In the genomic region with DNA sequence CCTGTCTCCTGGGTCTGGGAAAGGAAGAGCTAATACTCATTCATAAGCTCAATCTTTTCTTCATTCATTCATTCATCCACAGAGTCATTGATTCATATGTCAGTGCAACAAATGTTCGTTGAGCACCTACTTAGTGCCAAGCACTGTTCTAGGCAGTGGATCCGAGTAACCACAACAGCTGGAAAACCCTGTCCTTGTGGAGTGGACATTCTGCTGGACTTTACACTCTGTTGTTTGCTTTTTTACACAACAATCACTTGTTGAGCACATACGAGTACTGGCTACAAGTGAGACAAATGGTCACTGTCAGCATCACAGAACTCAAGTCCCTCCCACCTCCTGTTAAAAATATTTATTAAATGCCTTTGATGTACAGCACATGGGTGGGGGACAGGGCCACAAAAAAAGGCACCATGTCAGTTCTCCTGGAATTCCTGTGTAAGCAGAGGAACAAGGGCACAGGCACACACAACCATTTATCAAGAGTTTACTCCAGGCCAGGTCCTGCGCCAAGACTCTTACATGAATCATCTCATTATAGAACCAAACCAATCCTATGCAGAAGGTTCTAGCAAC, we compare ENCODE assay signal across 1 cellular context.
TF ChIP-seq lines count a peak whose summit lies in the region.

No MANE protein-coding gene starts in this region.

TF ChIP-seq in HepG2, 621 proteins besides CTCF, POLR2A, EP300 and RAD21 (continued from another document and continues in another):
- TF ChIP-seq, protein P1, sequence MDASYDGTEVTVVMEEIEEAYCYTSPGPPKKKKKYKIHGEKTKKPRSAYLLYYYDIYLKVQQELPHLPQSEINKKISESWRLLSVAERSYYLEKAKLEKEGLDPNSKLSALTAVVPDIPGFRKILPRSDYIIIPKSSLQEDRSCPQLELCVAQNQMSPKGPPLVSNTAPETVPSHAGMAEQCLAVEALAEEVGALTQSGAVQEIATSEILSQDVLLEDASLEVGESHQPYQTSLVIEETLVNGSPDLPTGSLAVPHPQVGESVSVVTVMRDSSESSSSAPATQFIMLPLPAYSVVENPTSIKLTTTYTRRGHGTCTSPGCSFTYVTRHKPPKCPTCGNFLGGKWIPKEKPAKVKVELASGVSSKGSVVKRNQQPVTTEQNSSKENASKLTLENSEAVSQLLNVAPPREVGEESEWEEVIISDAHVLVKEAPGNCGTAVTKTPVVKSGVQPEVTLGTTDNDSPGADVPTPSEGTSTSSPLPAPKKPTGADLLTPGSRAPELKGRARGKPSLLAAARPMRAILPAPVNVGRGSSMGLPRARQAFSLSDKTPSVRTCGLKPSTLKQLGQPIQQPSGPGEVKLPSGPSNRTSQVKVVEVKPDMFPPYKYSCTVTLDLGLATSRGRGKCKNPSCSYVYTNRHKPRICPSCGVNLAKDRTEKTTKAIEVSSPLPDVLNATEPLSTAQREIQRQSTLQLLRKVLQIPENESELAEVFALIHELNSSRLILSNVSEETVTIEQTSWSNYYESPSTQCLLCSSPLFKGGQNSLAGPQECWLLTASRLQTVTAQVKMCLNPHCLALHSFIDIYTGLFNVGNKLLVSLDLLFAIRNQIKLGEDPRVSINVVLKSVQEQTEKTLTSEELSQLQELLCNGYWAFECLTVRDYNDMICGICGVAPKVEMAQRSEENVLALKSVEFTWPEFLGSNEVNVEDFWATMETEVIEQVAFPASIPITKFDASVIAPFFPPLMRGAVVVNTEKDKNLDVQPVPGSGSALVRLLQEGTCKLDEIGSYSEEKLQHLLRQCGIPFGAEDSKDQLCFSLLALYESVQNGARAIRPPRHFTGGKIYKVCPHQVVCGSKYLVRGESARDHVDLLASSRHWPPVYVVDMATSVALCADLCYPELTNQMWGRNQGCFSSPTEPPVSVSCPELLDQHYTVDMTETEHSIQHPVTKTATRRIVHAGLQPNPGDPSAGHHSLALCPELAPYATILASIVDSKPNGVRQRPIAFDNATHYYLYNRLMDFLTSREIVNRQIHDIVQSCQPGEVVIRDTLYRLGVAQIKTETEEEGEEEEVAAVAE (CRISPR knock-in tag; IDR thresholded peaks at IDR 0.05; ENCODE audit: borderline replicate concordance): peak; percentile 93
- TF ChIP-seq GFI1 (CRISPR knock-in tag; IDR thresholded peaks at IDR 0.05; ENCODE audit: borderline replicate concordance): peak; percentile 94
- TF ChIP-seq HBP1 (CRISPR knock-in tag; IDR thresholded peaks at IDR 0.05; ENCODE audit: low read depth): no peak
- TF ChIP-seq CBX1 (IDR thresholded peaks at IDR 0.05; ENCODE audit: low read depth): peak; percentile 77
- TF ChIP-seq SUZ12 (IDR thresholded peaks at IDR 0.05; ENCODE audit: low read depth, low read length): no peak
- TF ChIP-seq AGO1 (IDR thresholded peaks at IDR 0.05; ENCODE audit: low read depth, low read length, poor library complexity, severe bottlenecking): no peak
- TF ChIP-seq ZBTB3 (CRISPR knock-in tag; IDR thresholded peaks at IDR 0.05; ENCODE audit: borderline replicate concordance, low read depth): peak; percentile 96; the same call in 1 of the 2 replicates
- TF ChIP-seq ZNF589 (CRISPR knock-in tag; conservative IDR thresholded peaks at IDR 0.05): peak; percentile 86; the same call in 1 of the 2 replicates
- TF ChIP-seq ZNF225 (CRISPR knock-in tag; IDR thresholded peaks at IDR 0.05): no peak
- peak; percentile 68; the same call in 1 of the 2 replicates for TF ChIP-seq SAFB2 (CRISPR knock-in tag; IDR thresholded peaks at IDR 0.05; ENCODE audit: borderline replicate concordance, low read depth)
- TF ChIP-seq ZNF414 (CRISPR knock-in tag; IDR thresholded peaks at IDR 0.05): peak; percentile 97
- TF ChIP-seq BATF2 (CRISPR knock-in tag; IDR thresholded peaks at IDR 0.05): no peak
- peak; percentile 91; the same call in 1 of the 2 replicates for TF ChIP-seq PRMT3 (CRISPR knock-in tag; IDR thresholded peaks at IDR 0.05; ENCODE audit: borderline replicate concordance, low read depth)
- no peak for TF ChIP-seq NFAT5 (CRISPR knock-in tag; IDR thresholded peaks at IDR 0.05)
- TF ChIP-seq, protein P2, sequence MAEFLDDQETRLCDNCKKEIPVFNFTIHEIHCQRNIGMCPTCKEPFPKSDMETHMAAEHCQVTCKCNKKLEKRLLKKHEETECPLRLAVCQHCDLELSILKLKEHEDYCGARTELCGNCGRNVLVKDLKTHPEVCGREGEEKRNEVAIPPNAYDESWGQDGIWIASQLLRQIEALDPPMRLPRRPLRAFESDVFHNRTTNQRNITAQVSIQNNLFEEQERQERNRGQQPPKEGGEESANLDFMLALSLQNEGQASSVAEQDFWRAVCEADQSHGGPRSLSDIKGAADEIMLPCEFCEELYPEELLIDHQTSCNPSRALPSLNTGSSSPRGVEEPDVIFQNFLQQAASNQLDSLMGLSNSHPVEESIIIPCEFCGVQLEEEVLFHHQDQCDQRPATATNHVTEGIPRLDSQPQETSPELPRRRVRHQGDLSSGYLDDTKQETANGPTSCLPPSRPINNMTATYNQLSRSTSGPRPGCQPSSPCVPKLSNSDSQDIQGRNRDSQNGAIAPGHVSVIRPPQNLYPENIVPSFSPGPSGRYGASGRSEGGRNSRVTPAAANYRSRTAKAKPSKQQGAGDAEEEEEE (CRISPR knock-in tag; IDR thresholded peaks at IDR 0.05; ENCODE audit: borderline replicate concordance): no peak; the same call in 1 of the 2 replicates
- TF ChIP-seq ZNF251 (CRISPR knock-in tag; IDR thresholded peaks at IDR 0.05): 0 out of 2 replicates have a peak, but pooled peaks have one; percentile 35
- peak; percentile 99 for TF ChIP-seq ZBTB34 (CRISPR knock-in tag; IDR thresholded peaks at IDR 0.05)
- peak; percentile 75 for TF ChIP-seq KMT2B (CRISPR knock-in tag; IDR thresholded peaks at IDR 0.05)
- TF ChIP-seq ZNF784 (CRISPR knock-in tag; IDR thresholded peaks at IDR 0.05; ENCODE audit: borderline replicate concordance): peak; percentile 90
- TF ChIP-seq ZNF776 (CRISPR knock-in tag; IDR thresholded peaks at IDR 0.05): no peak
- TF ChIP-seq ARID2 (CRISPR knock-in tag; IDR thresholded peaks at IDR 0.05; ENCODE audit: borderline replicate concordance): peak; percentile 61; the same call in 1 of the 2 replicates
- peak; percentile 96 for TF ChIP-seq ZBTB7B (CRISPR knock-in tag; IDR thresholded peaks at IDR 0.05)
- 0 out of 2 replicates have a peak, but pooled peaks have one; percentile 43 for TF ChIP-seq ZNF510 (CRISPR knock-in tag; IDR thresholded peaks at IDR 0.05; ENCODE audit: low read depth)
- no peak for TF ChIP-seq MLLT10 (CRISPR knock-in tag; IDR thresholded peaks at IDR 0.05)
- TF ChIP-seq, protein P3, sequence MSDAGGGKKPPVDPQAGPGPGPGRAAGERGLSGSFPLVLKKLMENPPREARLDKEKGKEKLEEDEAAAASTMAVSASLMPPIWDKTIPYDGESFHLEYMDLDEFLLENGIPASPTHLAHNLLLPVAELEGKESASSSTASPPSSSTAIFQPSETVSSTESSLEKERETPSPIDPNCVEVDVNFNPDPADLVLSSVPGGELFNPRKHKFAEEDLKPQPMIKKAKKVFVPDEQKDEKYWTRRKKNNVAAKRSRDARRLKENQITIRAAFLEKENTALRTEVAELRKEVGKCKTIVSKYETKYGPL (CRISPR knock-in tag; IDR thresholded peaks at IDR 0.05): no peak
- TF ChIP-seq CREB3 (CRISPR knock-in tag; IDR thresholded peaks at IDR 0.05): no peak
- peak; percentile 60 for TF ChIP-seq ZBTB7A (CRISPR knock-in tag; IDR thresholded peaks at IDR 0.05)
- TF ChIP-seq ZNF644 (CRISPR knock-in tag; IDR thresholded peaks at IDR 0.05; ENCODE audit: low read depth): peak; percentile 99
- TF ChIP-seq ZSCAN21 (CRISPR knock-in tag; IDR thresholded peaks at IDR 0.05; ENCODE audit: borderline replicate concordance): peak; percentile 100
- TF ChIP-seq ZNF543 (CRISPR knock-in tag; IDR thresholded peaks at IDR 0.05): peak; percentile 81; the same call in 1 of the 2 replicates
- no peak for TF ChIP-seq RELA (CRISPR knock-in tag; IDR thresholded peaks at IDR 0.05)
- peak; percentile 99; the same call in 1 of the 2 replicates for TF ChIP-seq ZSCAN5A (CRISPR knock-in tag; IDR thresholded peaks at IDR 0.05; ENCODE audit: borderline replicate concordance)
- TF ChIP-seq PHF5A (CRISPR knock-in tag; IDR thresholded peaks at IDR 0.05; ENCODE audit: low read depth, unreplicated experiment): peak; percentile 92
